7 cellular contexts compared by ENCODE assay signal in genomic region chr11:44205358-44205757, GRCh38.
"Had no signal": no experiment of that assay in that cellular context is flagged by ENCODE, and none has a peak within 500 bp of the region (broad histone marks: within the 10 kb centered on the region; RNA-seq: fewer than 3 reads in every experiment).

No MANE protein-coding gene starts in this region.

- ATAC-seq: GM12878 had no signal

- H3K4me3 ChIP-seq: GM12878 had no signal

- FAIRE-seq: G401.6, GM12878, GM12891, GM18507, GM19239 had no signal

- DNase-seq: GDM1, GF-D8 had no signal
